ENCODE assay signal across 26 cellular contexts in the genomic region with DNA sequence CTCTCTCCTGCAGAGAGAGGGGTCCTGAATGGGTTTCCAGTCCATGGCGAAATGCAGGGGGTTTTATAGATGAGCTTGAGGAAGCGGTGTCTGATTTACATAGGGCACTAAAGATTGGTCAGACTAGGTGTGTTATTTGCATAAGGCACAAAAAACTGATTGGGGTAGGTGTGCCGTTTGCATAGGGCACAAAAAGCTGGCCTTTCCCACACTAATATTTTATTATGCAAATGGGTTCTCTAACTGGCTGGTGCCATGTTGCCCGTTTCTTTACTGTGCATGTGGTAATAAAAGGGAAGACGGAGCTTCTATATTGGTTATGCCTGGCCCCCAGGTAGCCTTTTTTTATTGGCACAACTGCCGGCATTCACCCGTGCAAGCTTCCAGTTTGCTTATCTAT. TPM values are rescaled to one million over a fixed set of nuclear protein-coding genes. Genes with fewer than 3 reads are reported as not detected.
DNase-seq lines count a peak whose midpoint lies in the region; ATAC-seq and TF ChIP-seq lines count a peak whose summit lies in the region.
"Had no signal": no experiment of that assay in that cellular context is flagged by ENCODE, and none has a peak within 500 bp of the region (broad histone marks: within the 10 kb centered on the region; RNA-seq: fewer than 3 reads in every experiment).

No MANE protein-coding gene starts in this region.

- TF ChIP-seq CTCF in mucosa of descending colon (IDR thresholded peaks at IDR 0.05): no peak
- no peak for TF ChIP-seq CTCF in testis (IDR thresholded peaks at IDR 0.05)

- no peaks in the 10 kb centered on the region for H3K27me3 ChIP-seq in testis
- H3K27me3 ChIP-seq: BE2C, BLaER1 had no signal

- H3K27ac Mint-ChIP-seq in stimulated activated naive CD8-positive, alpha-beta T cell treated with anti-CD3 and anti-CD28 coated beads, Interleukin-15, Interleukin-2, amounts not matched to agents 100 ng/mL and 50 ng/mL, for 24 hours: peak overlapping the region; percentile 4
- H3K27ac Mint-ChIP-seq: CD14-positive monocyte; CD4-positive, CD25-positive, alpha-beta regulatory T cell; CD8-positive, alpha-beta memory T cell had no signal

- H3K4me1 ChIP-seq in mucosa of descending colon (ENCODE audit: low read depth) (no peaks in the 10 kb centered on the region), testis (no peaks in the 10 kb centered on the region)
- H3K4me1 ChIP-seq: BE2C, BLaER1 had no signal

- intact Hi-C loops in mucosa of descending colon (cut with DNase I, micrococcal nuclease) (no loop called here), testis (cut with DNase I; ENCODE audit: low total_unique reads) (no loop called here)

- H3K4me3 ChIP-seq in mucosa of descending colon (no peak overlapping the region), testis (no peak overlapping the region)
- H3K4me3 ChIP-seq: BLaER1, GM12878 had no signal

- ATAC-seq in stimulated activated naive CD8-positive, alpha-beta T cell treated with anti-CD3 and anti-CD28 coated beads, Interleukin-15, Interleukin-2, amounts not matched to agents 100 U/mL and 50 U/mL, for 24 hours: no peak
- ATAC-seq in mucosa of descending colon (peak; percentile 72), HG03135 (IDR thresholded peaks at IDR 0.05; ENCODE audit: unreplicated experiment) (no peak)
- ATAC-seq: GM12878 had no signal

- no peak overlapping the region for H3K4me3 Mint-ChIP-seq in stimulated activated naive CD8-positive, alpha-beta T cell treated with anti-CD3 and anti-CD28 coated beads, Interleukin-15, Interleukin-2, amounts not matched to agents 100 ng/mL and 50 ng/mL, for 24 hours
- H3K4me3 Mint-ChIP-seq: CD14-positive monocyte; CD4-positive, alpha-beta memory T cell; CD4-positive, CD25-positive, alpha-beta regulatory T cell; CD8-positive, alpha-beta memory T cell had no signal

- no peak for TF ChIP-seq POLR2A in testis (IDR thresholded peaks at IDR 0.05)

- H3K4me1 Mint-ChIP-seq in stimulated activated naive CD8-positive, alpha-beta T cell treated with anti-CD3 and anti-CD28 coated beads, Interleukin-15, Interleukin-2, amounts not matched to agents 100 ng/mL and 50 ng/mL, for 24 hours (ENCODE audit: low read depth): no peaks in the 10 kb centered on the region
- H3K4me1 Mint-ChIP-seq: CD14-positive monocyte; CD4-positive, alpha-beta memory T cell; CD4-positive, CD25-positive, alpha-beta regulatory T cell; CD8-positive, alpha-beta memory T cell had no signal

- no peaks in the 10 kb centered on the region for H3K36me3 Mint-ChIP-seq in stimulated activated naive CD8-positive, alpha-beta T cell treated with anti-CD3 and anti-CD28 coated beads, Interleukin-15, Interleukin-2, amounts not matched to agents 100 ng/mL and 50 ng/mL, for 24 hours (ENCODE audit: low read depth)
- H3K36me3 Mint-ChIP-seq: CD14-positive monocyte; CD4-positive, alpha-beta memory T cell; CD4-positive, CD25-positive, alpha-beta regulatory T cell; CD8-positive, alpha-beta memory T cell had no signal

- no peak for DNase-seq in stimulated activated naive CD8-positive, alpha-beta T cell treated with anti-CD3 and anti-CD28 coated beads, Interleukin-15, Interleukin-2, amounts not matched to agents 100 U/mL and 50 U/mL, for 24 hours
- DNase-seq in NCI-H526 treated with DMSO at 0.1 percent for 48 hours (lab: John Stamatoyannopoulos, UW): peak; percentile 46
- peak in 1 of 3 donors; percentile 3 for DNase-seq in mucosa of descending colon
- no peak for DNase-seq in testis
- DNase-seq: 8988T; ACHN; BE2C; C1 segment of cervical spinal cord; CD4-positive, alpha-beta memory T cell; CD4-positive, CD25-positive, alpha-beta regulatory T cell; CD8-positive, alpha-beta memory T cell; COR-L47; DMS 273 treated with DMSO at 0.1 percent for 48 hours; DMS153; DMS53; DMS79; DND-41; EL; GDM1 had no signal

- no peak overlapping the region for H3K27ac ChIP-seq in testis
- H3K27ac ChIP-seq: BLaER1 had no signal

- H3K9me3 ChIP-seq in mucosa of descending colon (no peaks in the 10 kb centered on the region), testis (no peaks in the 10 kb centered on the region)
- H3K9me3 ChIP-seq: BE2C, BLaER1 had no signal

- peaks cover 4% of the 10 kb centered on the region for H3K9me3 Mint-ChIP-seq in stimulated activated naive CD8-positive, alpha-beta T cell treated with anti-CD3 and anti-CD28 coated beads, Interleukin-15, Interleukin-2, amounts not matched to agents 100 ng/mL and 50 ng/mL, for 24 hours

- 74 to 83% methylated on average over 7 of the region's 7 CpGs for WGBS in testis, 2 donors

- no peaks in the 10 kb centered on the region for H3K27me3 Mint-ChIP-seq in stimulated activated naive CD8-positive, alpha-beta T cell treated with anti-CD3 and anti-CD28 coated beads, Interleukin-15, Interleukin-2, amounts not matched to agents 100 ng/mL and 50 ng/mL, for 24 hours
- H3K27me3 Mint-ChIP-seq: CD4-positive, alpha-beta memory T cell; CD4-positive, CD25-positive, alpha-beta regulatory T cell; CD8-positive, alpha-beta memory T cell had no signal

- no peaks in the 10 kb centered on the region for H3K36me3 ChIP-seq in mucosa of descending colon (ENCODE audit: low read depth)
- H3K36me3 ChIP-seq in testis (ENCODE audit: low read depth, missing control alignments): no peaks in the 10 kb centered on the region
- H3K36me3 ChIP-seq: BE2C, BLaER1 had no signal

RNA-seq across cellular contexts. Expression of a gene that starts 50.2 kb away (rescaled TPM):
- total RNA-seq in mucosa of descending colon: under 1 TPM; 0.41 to 0.90 (median 0.60) TPM
- 10 to 100 TPM; 19.3 to 26.7 TPM for total RNA-seq in testis
- polyA plus RNA-seq in testis (ENCODE audit: insufficient read depth, low read depth, low replicate concordance): 3.3 TPM
- total RNA-seq: CD4-positive, alpha-beta memory T cell; CD4-positive, CD25-positive, alpha-beta regulatory T cell; CD8-positive, alpha-beta memory T cell; Daoy; G401 had no signal
- polyA plus RNA-seq: CD14-positive monocyte; CD4-positive, alpha-beta memory T cell; CD4-positive, CD25-positive, alpha-beta regulatory T cell; CD8-positive, alpha-beta memory T cell had no signal

Comparison
In these comparisons a context has a peak if more than half of its experiments do, and no peak if none do; other contexts are left out.
1. RNA of a gene that starts 50.2 kb away (total RNA-seq): 19.3 to 26.7 TPM in testis; 0.41 to 0.90 TPM in mucosa of descending colon; every median in the first group is over 10 times any median in the second.